28 cellular contexts compared by ENCODE assay signal in the genomic region with DNA sequence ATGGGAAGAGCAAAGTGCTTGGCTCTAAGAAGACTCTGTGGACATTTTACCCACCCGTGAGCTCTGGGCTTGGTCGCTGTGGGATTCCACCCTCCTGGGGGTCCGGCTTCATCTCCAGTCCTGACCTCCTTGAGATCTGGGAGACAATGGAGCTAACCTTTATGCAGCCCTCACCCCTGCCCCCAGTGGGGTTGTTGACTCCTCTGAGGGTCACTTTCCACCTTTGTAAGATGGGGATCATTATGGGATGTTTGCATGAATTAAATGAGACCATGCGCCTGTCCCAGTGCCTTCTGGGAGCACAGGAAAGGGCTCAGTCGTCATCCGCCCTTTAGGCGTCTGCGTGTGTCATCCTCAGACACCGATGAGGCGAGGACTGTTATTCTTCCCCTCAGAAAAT.
"Had no signal": no experiment of that assay in that cellular context is flagged by ENCODE, and none has a peak within 500 bp of the region (broad histone marks: within the 10 kb centered on the region; RNA-seq: fewer than 3 reads in every experiment).

No MANE protein-coding gene starts in this region.

- H3K36me3 Mint-ChIP-seq: mesothelial cell of epicardium, naive B cell, natural killer cell had no signal

- DNase-seq: immature natural killer cell; left colon; lower lobe of right lung; mammary epithelial cell; mesenchymal stem cell; naive B cell; natural killer cell; pancreas; psoas muscle; right lobe of liver; stimulated activated CD4-positive, alpha-beta T cell treated with anti-CD3 and anti-CD28 coated beads, Interleukin-12 subunit alpha, Interleukin-12 subunit beta, amount 100 ng/mL, for 4 hours; stimulated activated CD4-positive, alpha-beta T cell treated with anti-CD3 and anti-CD28 coated beads, Interleukin-15, amount 100 ng/mL, for 24 hours; stimulated activated CD4-positive, alpha-beta T cell treated with anti-CD3 and anti-CD28 coated beads, Interleukin-2, amount 100 ng/mL, for 24 hours; stimulated activated CD4-positive, alpha-beta T cell treated with anti-CD3 and anti-CD28 coated beads, Interleukin-4, amount 100 ng/mL, for 1 hour; stimulated activated naive B cell treated with anti-CD40 and anti-IgM and Interleukin-4, amounts not matched to agents 10 μg/mL and 1 μg/mL and 100 μg/mL, for 72 hours; stimulated activated naive CD8-positive, alpha-beta T cell treated with anti-CD3 and anti-CD28 coated beads, Interleukin-15, Interleukin-2, amounts not matched to agents 100 U/mL and 50 U/mL, for 24 hours; stomach; testis; thyroid gland; transverse colon had no signal

- H3K27ac ChIP-seq: left lung, lower lobe of right lung, pancreas, psoas muscle, right atrium auricular region, right lobe of liver, stomach, testis, thyroid gland, transverse colon, upper lobe of left lung, vagina had no signal

- H3K36me3 ChIP-seq: left lung, lower lobe of right lung, pancreas, right atrium auricular region, right lobe of liver, stomach, thyroid gland, transverse colon, upper lobe of left lung, vagina had no signal

- FAIRE-seq: islet of Langerhans, kidney, pancreas had no signal

- H3K4me3 ChIP-seq: left lung, lower lobe of right lung, pancreas, psoas muscle, right atrium auricular region, right lobe of liver, smooth muscle cell, stomach, testis, thyroid gland, transverse colon, upper lobe of left lung, vagina had no signal

- H3K9me3 ChIP-seq: left lung, lower lobe of right lung, pancreas, psoas muscle, right atrium auricular region, right lobe of liver, stomach, testis, thyroid gland, transverse colon, upper lobe of left lung, vagina had no signal

- H3K4me2 ChIP-seq: smooth muscle cell had no signal

- H3K27me3 ChIP-seq: left lung, pancreas, right atrium auricular region, right lobe of liver, stomach, testis, thyroid gland, transverse colon, upper lobe of left lung, vagina had no signal

- H3K27ac Mint-ChIP-seq: immature natural killer cell; mesothelial cell of epicardium; natural killer cell; stimulated activated naive B cell treated with anti-CD40 and anti-IgM and Interleukin-4, amounts not matched to agents 10 μg/mL and 1 μg/mL and 100 μg/mL, for 72 hours had no signal

- H3K27me3 Mint-ChIP-seq: naive B cell; stimulated activated naive B cell treated with anti-CD40 and anti-IgM and Interleukin-4, amounts not matched to agents 10 μg/mL and 1 μg/mL and 100 μg/mL, for 72 hours had no signal

- H3K4me1 Mint-ChIP-seq: immature natural killer cell; mesothelial cell of epicardium; naive B cell; natural killer cell; stimulated activated naive B cell treated with anti-CD40 and anti-IgM and Interleukin-4, amounts not matched to agents 10 μg/mL and 1 μg/mL and 100 μg/mL, for 72 hours had no signal

- H3K4me3 Mint-ChIP-seq: immature natural killer cell; mesothelial cell of epicardium; naive B cell; natural killer cell; stimulated activated naive B cell treated with anti-CD40 and anti-IgM and Interleukin-4, amounts not matched to agents 10 μg/mL and 1 μg/mL and 100 μg/mL, for 72 hours had no signal

- H3K9me3 Mint-ChIP-seq: immature natural killer cell; natural killer cell; stimulated activated naive B cell treated with anti-CD40 and anti-IgM and Interleukin-4, amounts not matched to agents 10 μg/mL and 1 μg/mL and 100 μg/mL, for 72 hours had no signal

- H3K4me1 ChIP-seq: left lung, lower lobe of right lung, pancreas, psoas muscle, right atrium auricular region, right lobe of liver, stomach, testis, thyroid gland, transverse colon, upper lobe of left lung, vagina had no signal
